ENCODE assay signal across 25 cellular contexts in genomic region chr2:220178991-220179695, GRCh38.
"Had no signal": no experiment of that assay in that cellular context is flagged by ENCODE, and none has a peak within 500 bp of the region (broad histone marks: within the 10 kb centered on the region; RNA-seq: fewer than 3 reads in every experiment).

No MANE protein-coding gene starts in this region.

- H3K4me3 ChIP-seq: ascending aorta, coronary artery, dorsolateral prefrontal cortex, left lung, lower lobe of right lung, spleen, testis, transverse colon, uterus had no signal

- H3K4me1 ChIP-seq: ascending aorta, left lung, lower lobe of right lung, spleen, testis, transverse colon, uterus had no signal

- DNase-seq: activated CD4-positive, alpha-beta memory T cell treated with anti-CD3 and anti-CD28 coated beads, Interleukin-2, amount 10 ng/mL, durations not matched to agents 7 days and 5 days; activated CD4-positive, alpha-beta T cell treated with anti-CD3 and anti-CD28 coated beads for 1 hour; activated CD4-positive, alpha-beta T cell treated with anti-CD3 and anti-CD28 coated beads, Interleukin-2, amount 10 ng/mL, durations not matched to agents 7 days and 5 days; activated CD8-positive, alpha-beta memory T cell treated with anti-CD3 and anti-CD28 coated beads, Interleukin-2, amount 50 U/mL, for 48 hours; activated gamma-delta T cell; activated naive CD4-positive, alpha-beta T cell treated with anti-CD3 and anti-CD28 coated beads, Interleukin-2, amount 10 ng/mL, durations not matched to agents 7 days and 5 days; activated naive CD8-positive, alpha-beta T cell treated with anti-CD3 and anti-CD28 coated beads, Interleukin-2, amount 10 ng/mL, durations not matched to agents 7 days and 5 days; activated T-cell treated with anti-CD3 and anti-CD28 coated beads, Interleukin-2, amount 50 U/mL, for 24 hours; dorsolateral prefrontal cortex; effector memory CD8-positive, alpha-beta T cell; left lung; lower lobe of right lung; posterior cingulate gyrus; right cardiac atrium; spleen; stimulated activated naive CD8-positive, alpha-beta T cell treated with anti-CD3 and anti-CD28 coated beads, Interleukin-15, Interleukin-2, amounts not matched to agents 100 U/mL and 50 U/mL, for 24 hours; T-helper 17 cell; T1000; testis; transverse colon; uterus had no signal

- H3K36me3 ChIP-seq: ascending aorta, left lung, lower lobe of right lung, spleen, transverse colon, uterus had no signal

- H3K27me3 ChIP-seq: ascending aorta, dorsolateral prefrontal cortex, left lung, spleen, testis, transverse colon, uterus had no signal

- H3K27ac ChIP-seq: ascending aorta, coronary artery, dorsolateral prefrontal cortex, left lung, lower lobe of right lung, spleen, testis, transverse colon, uterus had no signal

- H3K9me3 ChIP-seq: ascending aorta, left lung, lower lobe of right lung, spleen, testis, transverse colon, uterus had no signal

- FAIRE-seq: endothelial cell of umbilical vein, frontal cortex had no signal
